Comparison of ENCODE assay signal across 1 cellular context in genomic region chr1:181100015-181100905, GRCh38.
TF ChIP-seq lines count a peak whose summit lies in the region.

No MANE protein-coding gene starts in this region.

TF ChIP-seq in K562, 482 proteins besides CTCF, POLR2A, EP300 and RAD21 (continued from another document and continues in another):
- TF ChIP-seq ZBTB43 (CRISPR knock-in tag; IDR thresholded peaks at IDR 0.05) (no peak), ZFP91 (CRISPR knock-in tag; IDR thresholded peaks at IDR 0.05) (no peak), CHD4 (IDR thresholded peaks at IDR 0.05; ENCODE audit: insufficient read depth, insufficient replicate concordance, low read depth, low read length, poor library complexity, severe bottlenecking) (no peak), SMARCC2 (IDR thresholded peaks at IDR 0.05; ENCODE audit: low read depth) (0 out of 2 replicates have a peak, but pooled peaks have one; percentile 51), ZBTB2 (IDR thresholded peaks at IDR 0.05) (0 out of 2 replicates have a peak, but pooled peaks have one; percentile 28), HOXB6 (CRISPR knock-in tag; IDR thresholded peaks at IDR 0.05; ENCODE audit: borderline replicate concordance) (no peak), BHLHE40 (IDR thresholded peaks at IDR 0.05; ENCODE audit: low read length) (no peak), ZBTB8A (IDR thresholded peaks at IDR 0.05; ENCODE audit: partially characterized antibody) (no peak), ELF4 (CRISPR knock-in tag; IDR thresholded peaks at IDR 0.05) (peak; percentile 38; the same call in 1 of the 2 replicates), MTA2 (IDR thresholded peaks at IDR 0.05; ENCODE audit: low read depth) (peak; percentile 33; the same call in 1 of the 2 replicates), ZNF589 (CRISPR knock-in tag; IDR thresholded peaks at IDR 0.05; ENCODE audit: low read depth) (no peak), ZBTB7A (IDR thresholded peaks at IDR 0.05; ENCODE audit: borderline replicate concordance, control insufficient read depth, low read depth, low read length) (peak; percentile 59; the same call in 1 of the 2 replicates), MEIS2 (IDR thresholded peaks at IDR 0.05; ENCODE audit: partially characterized antibody) (peak; percentile 72), YY1 (IDR thresholded peaks at IDR 0.05; ENCODE audit: borderline replicate concordance in 1 of 3, control insufficient read depth in 1 of 3, extremely low read depth in 1 of 3, insufficient read depth in 3 of 3, insufficient read length in 1 of 3, insufficient replicate concordance in 2 of 3, low read depth in 1 of 3, low read length in 2 of 3) (no peak), SETDB1 (IDR thresholded peaks at IDR 0.05; ENCODE audit: low read length) (no peak), SMAD2 (IDR thresholded peaks at IDR 0.05; ENCODE audit: low read depth, low read length) (no peak), ARNT (IDR thresholded peaks at IDR 0.05) (0 out of 4 replicates have a peak, but pooled peaks have one; percentile 3 to 10), TEAD1 (CRISPR knock-in tag; IDR thresholded peaks at IDR 0.05) (no peak), ATF3 (IDR thresholded peaks at IDR 0.05) (peak; percentile 73), ATF3 (CRISPR knock-in tag; conservative IDR thresholded peaks at IDR 0.05) (no peak), GABPB1 (CRISPR knock-in tag; IDR thresholded peaks at IDR 0.05) (no peak), TRIM28 (IDR thresholded peaks at IDR 0.05) (no peak), GATA2 (CRISPR knock-in tag; IDR thresholded peaks at IDR 0.05) (peak; percentile 6; the same call in 1 of the 2 replicates), TAL1 (IDR thresholded peaks at IDR 0.05) (peak; percentile 15; the same call in 1 of the 2 replicates), ZNF354B (CRISPR knock-in tag; IDR thresholded peaks at IDR 0.05) (no peak), HBP1 (CRISPR knock-in tag; IDR thresholded peaks at IDR 0.05) (peak; percentile 69; the same call in 1 of the 2 replicates), JUND (IDR thresholded peaks at IDR 0.05; ENCODE audit: borderline replicate concordance, low read depth, low read length) (peak; percentile 64; the same call in 1 of the 2 replicates), JUND (tag; IDR thresholded peaks at IDR 0.05; ENCODE audit: borderline replicate concordance, low read depth, low read length) (peak; percentile 56; the same call in 2 of the 3 replicates), BRCA1 (IDR thresholded peaks at IDR 0.05) (no peak), BRCA1 (CRISPR knock-in tag; IDR thresholded peaks at IDR 0.05) (no peak), ZBTB11 (CRISPR knock-in tag; IDR thresholded peaks at IDR 0.05) (no peak), MTA1 (IDR thresholded peaks at IDR 0.05; ENCODE audit: borderline replicate concordance) (peak; percentile 62; the same call in 1 of the 2 replicates), LARP7 (IDR thresholded peaks at IDR 0.05) (peak; percentile 57; the same call in 1 of the 2 replicates), ZNF41 (CRISPR knock-in tag; conservative IDR thresholded peaks at IDR 0.05) (no peak), MTA3 (IDR thresholded peaks at IDR 0.05; ENCODE audit: borderline replicate concordance) (no peak), FOS (IDR thresholded peaks at IDR 0.05; ENCODE audit: extremely low read depth, insufficient read length) (peak; percentile 16)
- TF ChIP-seq, protein P1, sequence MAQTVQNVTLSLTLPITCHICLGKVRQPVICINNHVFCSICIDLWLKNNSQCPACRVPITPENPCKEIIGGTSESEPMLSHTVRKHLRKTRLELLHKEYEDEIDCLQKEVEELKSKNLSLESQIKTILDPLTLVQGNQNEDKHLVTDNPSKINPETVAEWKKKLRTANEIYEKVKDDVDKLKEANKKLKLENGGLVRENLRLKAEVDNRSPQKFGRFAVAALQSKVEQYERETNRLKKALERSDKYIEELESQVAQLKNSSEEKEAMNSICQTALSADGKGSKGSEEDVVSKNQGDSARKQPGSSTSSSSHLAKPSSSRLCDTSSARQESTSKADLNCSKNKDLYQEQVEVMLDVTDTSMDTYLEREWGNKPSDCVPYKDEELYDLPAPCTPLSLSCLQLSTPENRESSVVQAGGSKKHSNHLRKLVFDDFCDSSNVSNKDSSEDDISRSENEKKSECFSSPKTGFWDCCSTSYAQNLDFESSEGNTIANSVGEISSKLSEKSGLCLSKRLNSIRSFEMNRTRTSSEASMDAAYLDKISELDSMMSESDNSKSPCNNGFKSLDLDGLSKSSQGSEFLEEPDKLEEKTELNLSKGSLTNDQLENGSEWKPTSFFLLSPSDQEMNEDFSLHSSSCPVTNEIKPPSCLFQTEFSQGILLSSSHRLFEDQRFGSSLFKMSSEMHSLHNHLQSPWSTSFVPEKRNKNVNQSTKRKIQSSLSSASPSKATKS (CRISPR knock-in tag; IDR thresholded peaks at IDR 0.05): no peak
- TF ChIP-seq, protein P2, sequence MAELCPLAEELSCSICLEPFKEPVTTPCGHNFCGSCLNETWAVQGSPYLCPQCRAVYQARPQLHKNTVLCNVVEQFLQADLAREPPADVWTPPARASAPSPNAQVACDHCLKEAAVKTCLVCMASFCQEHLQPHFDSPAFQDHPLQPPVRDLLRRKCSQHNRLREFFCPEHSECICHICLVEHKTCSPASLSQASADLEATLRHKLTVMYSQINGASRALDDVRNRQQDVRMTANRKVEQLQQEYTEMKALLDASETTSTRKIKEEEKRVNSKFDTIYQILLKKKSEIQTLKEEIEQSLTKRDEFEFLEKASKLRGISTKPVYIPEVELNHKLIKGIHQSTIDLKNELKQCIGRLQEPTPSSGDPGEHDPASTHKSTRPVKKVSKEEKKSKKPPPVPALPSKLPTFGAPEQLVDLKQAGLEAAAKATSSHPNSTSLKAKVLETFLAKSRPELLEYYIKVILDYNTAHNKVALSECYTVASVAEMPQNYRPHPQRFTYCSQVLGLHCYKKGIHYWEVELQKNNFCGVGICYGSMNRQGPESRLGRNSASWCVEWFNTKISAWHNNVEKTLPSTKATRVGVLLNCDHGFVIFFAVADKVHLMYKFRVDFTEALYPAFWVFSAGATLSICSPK (IDR thresholded peaks at IDR 0.05; ENCODE audit: borderline replicate concordance): no peak
- TF ChIP-seq, protein P3, sequence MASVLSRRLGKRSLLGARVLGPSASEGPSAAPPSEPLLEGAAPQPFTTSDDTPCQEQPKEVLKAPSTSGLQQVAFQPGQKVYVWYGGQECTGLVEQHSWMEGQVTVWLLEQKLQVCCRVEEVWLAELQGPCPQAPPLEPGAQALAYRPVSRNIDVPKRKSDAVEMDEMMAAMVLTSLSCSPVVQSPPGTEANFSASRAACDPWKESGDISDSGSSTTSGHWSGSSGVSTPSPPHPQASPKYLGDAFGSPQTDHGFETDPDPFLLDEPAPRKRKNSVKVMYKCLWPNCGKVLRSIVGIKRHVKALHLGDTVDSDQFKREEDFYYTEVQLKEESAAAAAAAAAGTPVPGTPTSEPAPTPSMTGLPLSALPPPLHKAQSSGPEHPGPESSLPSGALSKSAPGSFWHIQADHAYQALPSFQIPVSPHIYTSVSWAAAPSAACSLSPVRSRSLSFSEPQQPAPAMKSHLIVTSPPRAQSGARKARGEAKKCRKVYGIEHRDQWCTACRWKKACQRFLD (CRISPR knock-in tag; IDR thresholded peaks at IDR 0.05): no peak
- TF ChIP-seq, protein P4, sequence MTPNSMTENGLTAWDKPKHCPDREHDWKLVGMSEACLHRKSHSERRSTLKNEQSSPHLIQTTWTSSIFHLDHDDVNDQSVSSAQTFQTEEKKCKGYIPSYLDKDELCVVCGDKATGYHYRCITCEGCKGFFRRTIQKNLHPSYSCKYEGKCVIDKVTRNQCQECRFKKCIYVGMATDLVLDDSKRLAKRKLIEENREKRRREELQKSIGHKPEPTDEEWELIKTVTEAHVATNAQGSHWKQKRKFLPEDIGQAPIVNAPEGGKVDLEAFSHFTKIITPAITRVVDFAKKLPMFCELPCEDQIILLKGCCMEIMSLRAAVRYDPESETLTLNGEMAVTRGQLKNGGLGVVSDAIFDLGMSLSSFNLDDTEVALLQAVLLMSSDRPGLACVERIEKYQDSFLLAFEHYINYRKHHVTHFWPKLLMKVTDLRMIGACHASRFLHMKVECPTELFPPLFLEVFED (CRISPR knock-in tag; conservative IDR thresholded peaks at IDR 0.05): no peak
- TF ChIP-seq, protein P5, sequence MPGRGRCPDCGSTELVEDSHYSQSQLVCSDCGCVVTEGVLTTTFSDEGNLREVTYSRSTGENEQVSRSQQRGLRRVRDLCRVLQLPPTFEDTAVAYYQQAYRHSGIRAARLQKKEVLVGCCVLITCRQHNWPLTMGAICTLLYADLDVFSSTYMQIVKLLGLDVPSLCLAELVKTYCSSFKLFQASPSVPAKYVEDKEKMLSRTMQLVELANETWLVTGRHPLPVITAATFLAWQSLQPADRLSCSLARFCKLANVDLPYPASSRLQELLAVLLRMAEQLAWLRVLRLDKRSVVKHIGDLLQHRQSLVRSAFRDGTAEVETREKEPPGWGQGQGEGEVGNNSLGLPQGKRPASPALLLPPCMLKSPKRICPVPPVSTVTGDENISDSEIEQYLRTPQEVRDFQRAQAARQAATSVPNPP (IDR thresholded peaks at IDR 0.05; ENCODE audit: borderline replicate concordance, insufficient read depth, insufficient read length): no peak
